Comparison of ENCODE assay signal across 12 cellular contexts in genomic region chr6:150250826-150251225, GRCh38.
DNase-seq lines count a peak whose midpoint lies in the region; FAIRE-seq and TF ChIP-seq lines count a peak whose summit lies in the region.
"Had no signal": no experiment of that assay in that cellular context is flagged by ENCODE, and none has a peak within 500 bp of the region (broad histone marks: within the 10 kb centered on the region; RNA-seq: fewer than 3 reads in every experiment).

No MANE protein-coding gene starts in this region.

- H3K4me2 ChIP-seq in mammary epithelial cell (ENCODE audit: insufficient read depth, low read depth, low read length) = peak overlapping the region; percentile 46

- no peaks in the 10 kb centered on the region for H3K36me3 ChIP-seq in MG63
- H3K36me3 ChIP-seq in mammary epithelial cell (ENCODE audit: insufficient read depth, low read length) = no peaks in the 10 kb centered on the region

- no peak overlapping the region for H3K4me3 ChIP-seq in MG63
- no peak overlapping the region for H3K4me3 ChIP-seq in mammary epithelial cell (replicated peaks in 1 of 3; ENCODE audit: insufficient read depth in 1 of 3, low read depth in 2 of 3, low read length in 3 of 3)

- peak overlapping the region; percentile 55 for H2AFZ ChIP-seq in mammary epithelial cell (ENCODE audit: low read depth, low read length)

- in situ Hi-C loops in mammary epithelial cell (cut with MboI; ENCODE audit: low sequenced_read_pairs in 2 of 2) = no loop called here

- no peaks in the 10 kb centered on the region for H4K20me1 ChIP-seq in mammary epithelial cell (ENCODE audit: insufficient read depth, low read length)

- peaks cover 57% of the 10 kb centered on the region for H3K4me1 ChIP-seq in mammary epithelial cell (ENCODE audit: insufficient read depth, low read length)

- WGBS in mammary epithelial cell (ENCODE audit: low coverage, missing lambda C conversion rate) = 0% methylated on average over 3 of the region's 4 CpGs

- CTCF ChIA-PET in mammary epithelial cell (lab: Charles Lee; ENCODE audit: low non-redundant PET) = no interaction called here

- peaks cover 20% of the 10 kb centered on the region for H3K79me2 ChIP-seq in mammary epithelial cell (ENCODE audit: insufficient read depth, low read length)

- dilution Hi-C loops in mammary epithelial cell (cut with HindIII; ENCODE audit: low sequenced_read_pairs) = no loop called here

- H3K27ac ChIP-seq in C4-2B (peak overlapping the region; percentile 13), mammary epithelial cell (ENCODE audit: insufficient read depth, low read depth, low read length) (peak overlapping the region; percentile 99)

- DNase-seq in MG63 = peak; percentile 76
- peak; percentile 99 for DNase-seq in mammary epithelial cell
- DNase-seq in left kidney (ENCODE audit: low read depth, low spot score) = peak; percentile 70
- DNase-seq in HK-2 (ENCODE audit: unreplicated experiment) = no peak
- no peak for DNase-seq in frontal cortex (ENCODE audit: low spot score in 2 of 2)
- DNase-seq in NCI-H82 treated with DMSO at 0.1 percent for 48 hours (lab: John Stamatoyannopoulos, UW; ENCODE audit: unreplicated experiment) = no peak
- no peak for DNase-seq in SIG-M5 treated with dmso at 0.1 percent for 504 hours (lab: John Stamatoyannopoulos, UW; ENCODE audit: unreplicated experiment)
- DNase-seq: activated T-cell treated with anti-CD3 and anti-CD28 coated beads, Interleukin-2, amount 50 U/mL, for 72 hours; cerebellar nuclear complex; NCI-H1694 treated with DMSO at 0.1 percent for 48 hours; stimulated activated CD8-positive, alpha-beta memory T cell treated with anti-CD3 and anti-CD28 coated beads, Interleukin-4, amount 100 ng/mL, for 48 hours had no signal

- TF ChIP-seq CTCF in C4-2B (conservative IDR thresholded peaks at IDR 0.05) (no peak), mammary epithelial cell (conservative IDR thresholded peaks at IDR 0.05 in 1 of 2, IDR thresholded peaks at IDR 0.05 in 1 of 2; ENCODE audit: extremely low read depth in 1 of 2, insufficient read depth in 1 of 2, low read depth in 1 of 2, low read length in 2 of 2) (no peak)

- H3K9ac ChIP-seq in mammary epithelial cell (ENCODE audit: insufficient read depth, low read length) = peak overlapping the region; percentile 39

- H3K27me3 ChIP-seq in MG63 (no peaks in the 10 kb centered on the region), mammary epithelial cell (ENCODE audit: insufficient read depth, low read length) (no peaks in the 10 kb centered on the region)

- FAIRE-seq in frontal cortex (lab: Jason Lieb, UNC) = no peak

- H3K9me3 ChIP-seq in MG63 (peaks cover 3% of the 10 kb centered on the region; the same call in 1 of the 2 replicates), mammary epithelial cell (replicated peaks; ENCODE audit: insufficient read depth, low read length) (no peaks in the 10 kb centered on the region)

- BruUV-seq in mammary epithelial cell (replicated peaks; lab: Mats Ljungman, UMichigan) = no TSS peak

- intact Hi-C loops in mammary epithelial cell (cut with micrococcal nuclease) = no loop called here

Comparison
In these comparisons a context has a peak if more than half of its experiments do, and no peak if none do; other contexts are left out.
1. DNase-seq: peak in MG63 (single experiment), mammary epithelial cell (single experiment) and left kidney (single experiment); none in HK-2 (single experiment), frontal cortex (0 of 2), NCI-H82 treated with DMSO at 0.1 percent for 48 hours (single experiment) and SIG-M5 treated with dmso at 0.1 percent for 504 hours (single experiment).